Comparison of ENCODE assay signal across 11 cellular contexts in genomic region chr17:38590988-38591758, GRCh38. TPM values are rescaled to one million over a fixed set of nuclear protein-coding genes. Genes with fewer than 3 reads are reported as not detected.
A peak's percentile ranks its signal among the peaks of the same experiment; 100 is the strongest.
DNase-seq lines count a peak whose midpoint lies in the region; ATAC-seq and TF ChIP-seq lines count a peak whose summit lies in the region.
"Had no signal": no experiment of that assay in that cellular context is flagged by ENCODE, and none has a peak within 500 bp of the region (broad histone marks: within the 10 kb centered on the region; RNA-seq: fewer than 3 reads in every experiment).

No MANE protein-coding gene starts in this region.

- no peaks in the 10 kb centered on the region for H3K36me3 ChIP-seq in suprapubic skin

- H3K9me3 ChIP-seq in suprapubic skin, result no peaks in the 10 kb centered on the region

- TF ChIP-seq EP300 in suprapubic skin (IDR thresholded peaks at IDR 0.05), result no peak

- H3K4me1 Mint-ChIP-seq in activated CD8-positive, alpha-beta T cell treated with anti-CD3 and anti-CD28 coated beads, Interleukin-2, amount 10 ng/mL, durations not matched to agents 7 days and 5 days (ENCODE audit: low read depth), result peaks cover 50% of the 10 kb centered on the region
- H3K4me1 Mint-ChIP-seq in nephron progenitor cell, result peaks cover 75% of the 10 kb centered on the region

- H3K4me3 Mint-ChIP-seq in activated CD8-positive, alpha-beta T cell treated with anti-CD3 and anti-CD28 coated beads, Interleukin-2, amount 10 ng/mL, durations not matched to agents 7 days and 5 days, result no peak overlapping the region
- peak overlapping the region; percentile 33 for H3K4me3 Mint-ChIP-seq in nephron progenitor cell

- no peaks in the 10 kb centered on the region for H3K9me3 Mint-ChIP-seq in activated CD8-positive, alpha-beta T cell treated with anti-CD3 and anti-CD28 coated beads, Interleukin-2, amount 10 ng/mL, durations not matched to agents 7 days and 5 days (ENCODE audit: insufficient read depth)
- no peaks in the 10 kb centered on the region for H3K9me3 Mint-ChIP-seq in nephron progenitor cell

- peaks cover 77% of the 10 kb centered on the region for H3K27me3 Mint-ChIP-seq in activated CD8-positive, alpha-beta T cell treated with anti-CD3 and anti-CD28 coated beads, Interleukin-2, amount 10 ng/mL, durations not matched to agents 7 days and 5 days (ENCODE audit: low read depth)
- peaks cover 31% of the 10 kb centered on the region for H3K27me3 Mint-ChIP-seq in nephron progenitor cell (ENCODE audit: low read depth, poor library complexity)

- peak overlapping the region; percentile 41 for H3K27ac Mint-ChIP-seq in activated CD8-positive, alpha-beta T cell treated with anti-CD3 and anti-CD28 coated beads, Interleukin-2, amount 10 ng/mL, durations not matched to agents 7 days and 5 days
- H3K27ac Mint-ChIP-seq in nephron progenitor cell, result peak overlapping the region; percentile 39

- H3K36me3 Mint-ChIP-seq in activated CD8-positive, alpha-beta T cell treated with anti-CD3 and anti-CD28 coated beads, Interleukin-2, amount 10 ng/mL, durations not matched to agents 7 days and 5 days (ENCODE audit: low read depth), result no peaks in the 10 kb centered on the region
- H3K36me3 Mint-ChIP-seq in nephron progenitor cell (ENCODE audit: low read depth), result no peaks in the 10 kb centered on the region

- DNase-seq in GF-D8 (lab: John Stamatoyannopoulos, UW), result peak; percentile 94
- peak; percentile 61 to 74 for DNase-seq in NCI-H2081 (lab: John Stamatoyannopoulos, UW)
- peak; percentile 38 for DNase-seq in activated CD8-positive, alpha-beta T cell treated with anti-CD3 and anti-CD28 coated beads, Interleukin-2, amount 10 ng/mL, durations not matched to agents 7 days and 5 days
- no peak for DNase-seq in nephron progenitor cell
- no peak for DNase-seq in stimulated activated CD4-positive, alpha-beta T cell treated with anti-CD3 and anti-CD28 coated beads, Interleukin-2, amount 100 ng/mL, for 24 hours
- DNase-seq in NCI-H510A treated with DMSO at 0.1 percent for 48 hours (lab: John Stamatoyannopoulos, UW), result no peak
- no peak for DNase-seq in suprapubic skin (ENCODE audit: low spot score in 2 of 2)
- DNase-seq: activated effector memory CD4-positive, alpha-beta T cell treated with Interleukin-2 at 50 U/mL for 16 hours; NCI-H774 had no signal

- 65% methylated on average over 6 of the region's 6 CpGs for WGBS in suprapubic skin

- no peak overlapping the region for H3K4me3 ChIP-seq in suprapubic skin

- H3K27ac ChIP-seq in suprapubic skin, result no peak overlapping the region
- H3K27ac ChIP-seq: foreskin keratinocyte had no signal

- TF ChIP-seq CTCF in nephron progenitor cell (IDR thresholded peaks at IDR 0.05) (no peak), suprapubic skin (IDR thresholded peaks at IDR 0.05) (no peak)

- peaks cover 56% of the 10 kb centered on the region for H3K27me3 ChIP-seq in suprapubic skin

- CTCF ChIA-PET in activated CD8-positive, alpha-beta T cell treated with anti-CD3 and anti-CD28 coated beads, Interleukin-2, amount 10 ng/mL, durations not matched to agents 7 days and 5 days (lab: Charles Lee), result interaction anchor here (1.0 to 2.1 kb wide), 3 partner anchors 12 to 76 kb away, joined by 3 to 10 read pairs (median 6); no protein-coding TSS in a partner anchor

- ATAC-seq in activated CD8-positive, alpha-beta T cell treated with anti-CD3 and anti-CD28 coated beads, Interleukin-2, amount 10 ng/mL, durations not matched to agents 7 days and 5 days, result peak; percentile 15
- no peak for ATAC-seq in HG02884 (IDR thresholded peaks at IDR 0.05; ENCODE audit: unreplicated experiment)

- POLR2A ChIA-PET in activated CD8-positive, alpha-beta T cell treated with anti-CD3 and anti-CD28 coated beads, Interleukin-2, amount 10 ng/mL, durations not matched to agents 7 days and 5 days (lab: Charles Lee), result no interaction called here

- TF ChIP-seq POLR2A in suprapubic skin (IDR thresholded peaks at IDR 0.05), result no peak

- peaks cover 15% of the 10 kb centered on the region for H3K4me1 ChIP-seq in suprapubic skin
- H3K4me1 ChIP-seq: foreskin keratinocyte had no signal

RNA-seq across cellular contexts. Expression of gene SRCIN1, which starts 14.6 kb away (rescaled TPM):
- total RNA-seq in activated CD8-positive, alpha-beta T cell treated with anti-CD3 and anti-CD28 coated beads, Interleukin-2, amount 10 ng/mL, durations not matched to agents 7 days and 5 days, result under 1 TPM in 1 of 2 experiments, not detected in 1; 0.34 TPM
- 10 to 100 TPM; 11.0 to 36.5 (median 17.4) TPM for total RNA-seq in suprapubic skin

Comparison
In these comparisons a context has a peak if more than half of its experiments do, and no peak if none do; other contexts are left out.
1. DNase-seq: peak in GF-D8 (single experiment), NCI-H2081 (2 of 2) and activated CD8-positive, alpha-beta T cell treated with anti-CD3 and anti-CD28 coated beads, Interleukin-2, amount 10 ng/mL, durations not matched to agents 7 days and 5 days (single experiment); none in nephron progenitor cell (single experiment), stimulated activated CD4-positive, alpha-beta T cell treated with anti-CD3 and anti-CD28 coated beads, Interleukin-2, amount 100 ng/mL, for 24 hours (0 of 2), NCI-H510A treated with DMSO at 0.1 percent for 48 hours (single experiment) and suprapubic skin (0 of 2).
2. RNA of gene SRCIN1, which starts 14.6 kb away (total RNA-seq): 11.0 to 36.5 TPM in suprapubic skin; 0.34 TPM in activated CD8-positive, alpha-beta T cell treated with anti-CD3 and anti-CD28 coated beads, Interleukin-2, amount 10 ng/mL, durations not matched to agents 7 days and 5 days; every median in the first group is over 4 times any median in the second.